8 cellular contexts compared by ENCODE assay signal in the genomic region with DNA sequence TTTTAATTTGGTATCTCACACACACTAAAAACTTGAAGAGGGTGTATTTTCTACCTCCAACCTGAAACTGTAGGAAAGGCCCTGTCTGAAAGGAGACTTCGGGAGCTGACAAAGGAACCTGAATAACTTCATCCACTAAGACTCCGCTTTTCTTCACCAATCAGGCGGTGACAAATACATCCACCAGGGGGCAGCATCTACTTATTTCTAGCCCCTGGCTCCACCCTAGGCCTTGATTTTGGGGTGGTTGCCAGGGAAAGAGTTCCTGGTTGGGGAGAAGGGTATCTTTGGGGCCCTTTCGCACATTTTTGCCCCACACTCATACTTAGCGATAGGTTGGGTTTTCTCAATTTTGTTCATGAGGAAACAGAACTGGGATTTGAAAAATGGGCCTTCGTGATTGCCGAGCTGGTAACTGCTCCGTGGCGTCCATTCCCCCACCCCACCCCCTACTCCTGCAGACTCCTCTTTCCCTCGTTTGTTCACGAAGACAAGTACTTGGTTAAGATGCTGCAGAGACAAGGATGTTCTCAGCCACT. TPM values are rescaled to one million over a fixed set of nuclear protein-coding genes. Genes with fewer than 3 reads are reported as not detected.
DNase-seq lines count a peak whose midpoint lies in the region; ATAC-seq and TF ChIP-seq lines count a peak whose summit lies in the region.

No MANE protein-coding gene starts in this region.

- no peaks in the 10 kb centered on the region for H3K27me3 Mint-ChIP-seq in type B pancreatic cell

- H3K4me1 Mint-ChIP-seq in type B pancreatic cell (ENCODE audit: unreplicated experiment) = peaks cover 28% of the 10 kb centered on the region

- no peak for ATAC-seq in GM19023 (IDR thresholded peaks at IDR 0.05; ENCODE audit: unreplicated experiment)

- H3K9me3 Mint-ChIP-seq in type B pancreatic cell = no peaks in the 10 kb centered on the region

- H3K36me3 ChIP-seq in adipocyte (ENCODE audit: control insufficient read depth, insufficient read depth, low read length, severe bottlenecking) = no peaks in the 10 kb centered on the region
- H3K36me3 ChIP-seq in cardiac muscle cell = no peaks in the 10 kb centered on the region

- DNase-seq in GM03348 (ENCODE audit: low spot score) = peak; percentile 89
- peak; percentile 86 to 94 (median 89) for DNase-seq in NCI-H1417 (lab: John Stamatoyannopoulos, UW)
- DNase-seq in T follicular helper cell (ENCODE audit: low read depth) = peak; percentile 83
- peak; percentile 97 for DNase-seq in adipocyte (ENCODE audit: low read depth)
- DNase-seq in cardiac muscle cell (ENCODE audit: low read depth in 1 of 2, low spot score in 1 of 2) = peak; percentile 90 to 93
- DNase-seq in posterior vena cava (ENCODE audit: low spot score) = peak; percentile 94
- peak; percentile 88 for DNase-seq in type B pancreatic cell (ENCODE audit: extremely low spot score, unreplicated experiment)

- no peak overlapping the region for H3K27ac ChIP-seq in cardiac muscle cell

- no peaks in the 10 kb centered on the region for H3K36me3 Mint-ChIP-seq in type B pancreatic cell

- TF ChIP-seq CTCF in cardiac muscle cell (IDR thresholded peaks at IDR 0.05; ENCODE audit: low read depth, low read length) (peak; percentile 85), type B pancreatic cell (conservative IDR thresholded peaks at IDR 0.05) (peak; percentile 96)

- H3K27me3 ChIP-seq in adipocyte (replicated peaks; ENCODE audit: control insufficient read depth, insufficient read depth, low read length) = no peaks in the 10 kb centered on the region
- H3K27me3 ChIP-seq in cardiac muscle cell = no peaks in the 10 kb centered on the region

- H3K4me3 ChIP-seq in adipocyte (ENCODE audit: low read length) = peak overlapping the region; percentile 38
- no peak overlapping the region for H3K4me3 ChIP-seq in cardiac muscle cell

- H3K4me1 ChIP-seq in adipocyte (ENCODE audit: control insufficient read depth, insufficient read depth, low read length) (peaks cover 15% of the 10 kb centered on the region), cardiac muscle cell (ENCODE audit: low read depth) (peaks cover 7% of the 10 kb centered on the region)

- intact Hi-C loops in posterior vena cava (cut with DNase I) = loop anchor here (2.0 kb wide), 1 partner anchor 89 kb away; the partner anchor contains the start of gene DHX8 (in 2 of the 2)

- peak overlapping the region; percentile 78 for H3K9ac ChIP-seq in adipocyte (ENCODE audit: low read length)

- no peaks in the 10 kb centered on the region for H3K9me3 ChIP-seq in adipocyte (ENCODE audit: control insufficient read depth, low read length)
- no peaks in the 10 kb centered on the region for H3K9me3 ChIP-seq in cardiac muscle cell (ENCODE audit: low read depth)

- H3K27ac Mint-ChIP-seq in type B pancreatic cell = peak overlapping the region; percentile 65

- H3K4me3 Mint-ChIP-seq in type B pancreatic cell = peak overlapping the region; percentile 38

RNA-seq across cellular contexts. Expression of gene ARL4D, which starts 4.8 kb away (rescaled TPM):
- total RNA-seq in cardiac muscle cell (18.7 and 32.4 TPM in 2 replicates), posterior vena cava (10 to 100 TPM; 16.1 to 24.3 TPM), type B pancreatic cell (ENCODE audit: low replicate concordance) (8.3 and 9.9 TPM in 2 replicates)
- polyA plus RNA-seq in cardiac muscle cell = 36.3 and 39.0 TPM in 2 replicates
